Comparison of ENCODE assay signal across 1 cellular context in the genomic region with DNA sequence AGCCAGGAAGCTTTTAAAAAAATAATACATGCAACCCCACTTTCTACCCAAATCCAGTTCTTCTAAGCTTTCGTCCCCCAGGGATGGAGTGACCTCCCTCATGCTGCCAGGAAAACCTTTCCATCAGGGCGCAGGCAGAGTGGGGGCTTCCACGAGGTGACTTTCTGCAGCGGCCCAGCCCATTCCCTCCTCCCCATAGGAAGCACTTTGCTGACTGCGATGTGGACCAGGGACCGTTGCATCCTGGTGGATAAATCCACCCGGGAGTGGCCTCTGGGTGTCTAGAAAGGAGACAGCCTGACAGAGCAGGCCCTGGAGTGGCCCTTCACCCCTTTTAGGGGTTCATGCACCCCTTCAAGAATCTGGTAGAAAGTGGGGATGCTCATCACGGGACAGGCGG.
TF ChIP-seq lines count a peak whose summit lies in the region.

No MANE protein-coding gene starts in this region.

TF ChIP-seq in GM23338, 12 proteins besides CTCF, POLR2A, EP300 and RAD21 (continued from another document):
- TF ChIP-seq, protein P1, sequence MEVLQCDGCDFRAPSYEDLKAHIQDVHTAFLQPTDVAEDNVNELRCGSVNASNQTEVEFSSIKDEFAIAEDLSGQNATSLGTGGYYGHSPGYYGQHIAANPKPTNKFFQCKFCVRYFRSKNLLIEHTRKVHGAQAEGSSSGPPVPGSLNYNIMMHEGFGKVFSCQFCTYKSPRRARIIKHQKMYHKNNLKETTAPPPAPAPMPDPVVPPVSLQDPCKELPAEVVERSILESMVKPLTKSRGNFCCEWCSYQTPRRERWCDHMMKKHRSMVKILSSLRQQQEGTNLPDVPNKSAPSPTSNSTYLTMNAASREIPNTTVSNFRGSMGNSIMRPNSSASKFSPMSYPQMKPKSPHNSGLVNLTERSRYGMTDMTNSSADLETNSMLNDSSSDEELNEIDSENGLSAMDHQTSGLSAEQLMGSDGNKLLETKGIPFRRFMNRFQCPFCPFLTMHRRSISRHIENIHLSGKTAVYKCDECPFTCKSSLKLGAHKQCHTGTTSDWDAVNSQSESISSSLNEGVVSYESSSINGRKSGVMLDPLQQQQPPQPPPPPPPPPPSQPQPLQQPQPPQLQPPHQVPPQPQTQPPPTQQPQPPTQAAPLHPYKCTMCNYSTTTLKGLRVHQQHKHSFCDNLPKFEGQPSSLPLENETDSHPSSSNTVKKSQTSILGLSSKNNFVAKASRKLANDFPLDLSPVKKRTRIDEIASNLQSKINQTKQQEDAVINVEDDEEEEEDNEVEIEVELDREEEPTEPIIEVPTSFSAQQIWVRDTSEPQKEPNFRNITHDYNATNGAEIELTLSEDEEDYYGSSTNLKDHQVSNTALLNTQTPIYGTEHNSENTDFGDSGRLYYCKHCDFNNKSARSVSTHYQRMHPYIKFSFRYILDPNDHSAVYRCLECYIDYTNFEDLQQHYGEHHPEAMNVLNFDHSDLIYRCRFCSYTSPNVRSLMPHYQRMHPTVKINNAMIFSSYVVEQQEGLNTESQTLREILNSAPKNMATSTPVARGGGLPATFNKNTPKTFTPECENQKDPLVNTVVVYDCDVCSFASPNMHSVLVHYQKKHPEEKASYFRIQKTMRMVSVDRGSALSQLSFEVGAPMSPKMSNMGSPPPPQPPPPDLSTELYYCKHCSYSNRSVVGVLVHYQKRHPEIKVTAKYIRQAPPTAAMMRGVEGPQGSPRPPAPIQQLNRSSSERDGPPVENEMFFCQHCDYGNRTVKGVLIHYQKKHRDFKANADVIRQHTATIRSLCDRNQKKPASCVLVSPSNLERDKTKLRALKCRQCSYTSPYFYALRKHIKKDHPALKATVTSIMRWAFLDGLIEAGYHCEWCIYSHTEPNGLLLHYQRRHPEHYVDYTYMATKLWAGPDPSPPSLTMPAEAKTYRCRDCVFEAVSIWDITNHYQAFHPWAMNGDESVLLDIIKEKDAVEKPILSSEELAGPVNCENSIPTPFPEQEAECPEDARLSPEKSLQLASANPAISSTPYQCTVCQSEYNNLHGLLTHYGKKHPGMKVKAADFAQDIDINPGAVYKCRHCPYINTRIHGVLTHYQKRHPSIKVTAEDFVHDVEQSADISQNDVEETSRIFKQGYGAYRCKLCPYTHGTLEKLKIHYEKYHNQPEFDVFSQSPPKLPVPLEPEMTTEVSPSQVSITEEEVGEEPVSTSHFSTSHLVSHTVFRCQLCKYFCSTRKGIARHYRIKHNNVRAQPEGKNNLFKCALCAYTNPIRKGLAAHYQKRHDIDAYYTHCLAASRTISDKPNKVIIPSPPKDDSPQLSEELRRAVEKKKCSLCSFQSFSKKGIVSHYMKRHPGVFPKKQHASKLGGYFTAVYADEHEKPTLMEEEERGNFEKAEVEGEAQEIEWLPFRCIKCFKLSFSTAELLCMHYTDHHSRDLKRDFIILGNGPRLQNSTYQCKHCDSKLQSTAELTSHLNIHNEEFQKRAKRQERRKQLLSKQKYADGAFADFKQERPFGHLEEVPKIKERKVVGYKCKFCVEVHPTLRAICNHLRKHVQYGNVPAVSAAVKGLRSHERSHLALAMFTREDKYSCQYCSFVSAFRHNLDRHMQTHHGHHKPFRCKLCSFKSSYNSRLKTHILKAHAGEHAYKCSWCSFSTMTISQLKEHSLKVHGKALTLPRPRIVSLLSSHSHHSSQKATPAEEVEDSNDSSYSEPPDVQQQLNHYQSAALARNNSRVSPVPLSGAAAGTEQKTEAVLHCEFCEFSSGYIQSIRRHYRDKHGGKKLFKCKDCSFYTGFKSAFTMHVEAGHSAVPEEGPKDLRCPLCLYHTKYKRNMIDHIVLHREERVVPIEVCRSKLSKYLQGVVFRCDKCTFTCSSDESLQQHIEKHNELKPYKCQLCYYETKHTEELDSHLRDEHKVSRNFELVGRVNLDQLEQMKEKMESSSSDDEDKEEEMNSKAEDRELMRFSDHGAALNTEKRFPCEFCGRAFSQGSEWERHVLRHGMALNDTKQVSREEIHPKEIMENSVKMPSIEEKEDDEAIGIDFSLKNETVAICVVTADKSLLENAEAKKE (CRISPR knock-in tag; IDR thresholded peaks at IDR 0.05), result no peak
- TF ChIP-seq, protein P2, sequence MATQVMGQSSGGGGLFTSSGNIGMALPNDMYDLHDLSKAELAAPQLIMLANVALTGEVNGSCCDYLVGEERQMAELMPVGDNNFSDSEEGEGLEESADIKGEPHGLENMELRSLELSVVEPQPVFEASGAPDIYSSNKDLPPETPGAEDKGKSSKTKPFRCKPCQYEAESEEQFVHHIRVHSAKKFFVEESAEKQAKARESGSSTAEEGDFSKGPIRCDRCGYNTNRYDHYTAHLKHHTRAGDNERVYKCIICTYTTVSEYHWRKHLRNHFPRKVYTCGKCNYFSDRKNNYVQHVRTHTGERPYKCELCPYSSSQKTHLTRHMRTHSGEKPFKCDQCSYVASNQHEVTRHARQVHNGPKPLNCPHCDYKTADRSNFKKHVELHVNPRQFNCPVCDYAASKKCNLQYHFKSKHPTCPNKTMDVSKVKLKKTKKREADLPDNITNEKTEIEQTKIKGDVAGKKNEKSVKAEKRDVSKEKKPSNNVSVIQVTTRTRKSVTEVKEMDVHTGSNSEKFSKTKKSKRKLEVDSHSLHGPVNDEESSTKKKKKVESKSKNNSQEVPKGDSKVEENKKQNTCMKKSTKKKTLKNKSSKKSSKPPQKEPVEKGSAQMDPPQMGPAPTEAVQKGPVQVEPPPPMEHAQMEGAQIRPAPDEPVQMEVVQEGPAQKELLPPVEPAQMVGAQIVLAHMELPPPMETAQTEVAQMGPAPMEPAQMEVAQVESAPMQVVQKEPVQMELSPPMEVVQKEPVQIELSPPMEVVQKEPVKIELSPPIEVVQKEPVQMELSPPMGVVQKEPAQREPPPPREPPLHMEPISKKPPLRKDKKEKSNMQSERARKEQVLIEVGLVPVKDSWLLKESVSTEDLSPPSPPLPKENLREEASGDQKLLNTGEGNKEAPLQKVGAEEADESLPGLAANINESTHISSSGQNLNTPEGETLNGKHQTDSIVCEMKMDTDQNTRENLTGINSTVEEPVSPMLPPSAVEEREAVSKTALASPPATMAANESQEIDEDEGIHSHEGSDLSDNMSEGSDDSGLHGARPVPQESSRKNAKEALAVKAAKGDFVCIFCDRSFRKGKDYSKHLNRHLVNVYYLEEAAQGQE (IDR thresholded peaks at IDR 0.05; ENCODE audit: unreplicated experiment), result no peak
- TF ChIP-seq, protein P3, sequence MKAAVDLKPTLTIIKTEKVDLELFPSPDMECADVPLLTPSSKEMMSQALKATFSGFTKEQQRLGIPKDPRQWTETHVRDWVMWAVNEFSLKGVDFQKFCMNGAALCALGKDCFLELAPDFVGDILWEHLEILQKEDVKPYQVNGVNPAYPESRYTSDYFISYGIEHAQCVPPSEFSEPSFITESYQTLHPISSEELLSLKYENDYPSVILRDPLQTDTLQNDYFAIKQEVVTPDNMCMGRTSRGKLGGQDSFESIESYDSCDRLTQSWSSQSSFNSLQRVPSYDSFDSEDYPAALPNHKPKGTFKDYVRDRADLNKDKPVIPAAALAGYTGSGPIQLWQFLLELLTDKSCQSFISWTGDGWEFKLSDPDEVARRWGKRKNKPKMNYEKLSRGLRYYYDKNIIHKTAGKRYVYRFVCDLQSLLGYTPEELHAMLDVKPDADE (IDR thresholded peaks at IDR 0.05), result no peak
TF ChIP-seq in GM23338: peak in this region for 0.
